Comparison of ENCODE assay signal across 24 cellular contexts in genomic region chr7:29208410-29209250, GRCh38. TPM values are rescaled to one million over a fixed set of nuclear protein-coding genes. Genes with fewer than 3 reads are reported as not detected.
DNase-seq lines count a peak whose midpoint lies in the region; ATAC-seq and TF ChIP-seq lines count a peak whose summit lies in the region.
"Had no signal": no experiment of that assay in that cellular context is flagged by ENCODE, and none has a peak within 500 bp of the region (broad histone marks: within the 10 kb centered on the region; RNA-seq: fewer than 3 reads in every experiment).

No MANE protein-coding gene starts in this region.

- H4K20me1 ChIP-seq in hepatocyte (ENCODE audit: insufficient read depth, poor library complexity, severe bottlenecking) = no peaks in the 10 kb centered on the region

- no peaks in the 10 kb centered on the region for H3K36me3 Mint-ChIP-seq in stimulated activated effector memory CD8-positive, alpha-beta T cell treated with anti-CD3 and anti-CD28 coated beads, Interleukin-12 subunit alpha, Interleukin-12 subunit beta, amount 100 ng/mL, for 72 hours

- H3K4me3 ChIP-seq in hepatocyte (no peak overlapping the region), sigmoid colon (no peak overlapping the region)
- H3K4me3 ChIP-seq: K562, tibial artery had no signal

- peak; percentile 40 for DNase-seq in NCI-H82 (lab: John Stamatoyannopoulos, UW)
- DNase-seq in NCI-H82 treated with DMSO at 0.1 percent for 48 hours (lab: John Stamatoyannopoulos, UW; ENCODE audit: unreplicated experiment) = no peak
- DNase-seq in NCI-H526 (lab: John Stamatoyannopoulos, UW) = peak; percentile 40 to 66
- peak; percentile 61 for DNase-seq in hepatocyte (ENCODE audit: low spot score)
- no peak for DNase-seq in stimulated activated effector memory CD8-positive, alpha-beta T cell treated with anti-CD3 and anti-CD28 coated beads, Interleukin-12 subunit alpha, Interleukin-12 subunit beta, amount 100 ng/mL, for 72 hours (ENCODE audit: low spot score in 2 of 2)
- DNase-seq in GDM1 (lab: John Stamatoyannopoulos, UW) = no peak
- DNase-seq in sigmoid colon = no peak
- DNase-seq: activated CD4-positive, alpha-beta T cell treated with anti-CD3 and anti-CD28 coated beads for 48 hours; activated naive CD4-positive, alpha-beta T cell; anterior cingulate cortex; cerebellar nuclear complex; GF-D8; MV-4-11; NCI-H2029 treated with DMSO at 0.1 percent for 48 hours; NCI-H510A; right cardiac atrium; stimulated activated naive CD4-positive, alpha-beta T cell; SW 1271; tibial artery had no signal

- no peak for TF ChIP-seq EP300 in sigmoid colon (IDR thresholded peaks at IDR 0.05)

- H3K9me3 Mint-ChIP-seq in stimulated activated effector memory CD8-positive, alpha-beta T cell treated with anti-CD3 and anti-CD28 coated beads, Interleukin-12 subunit alpha, Interleukin-12 subunit beta, amount 100 ng/mL, for 72 hours = no peaks in the 10 kb centered on the region

- H2AFZ ChIP-seq in hepatocyte = no peak overlapping the region

- 80% methylated on average over 12 of the region's 12 CpGs for WGBS in hepatocyte (ENCODE audit: low lambda C conversion rate, missing lambda C conversion rate)
- WGBS in sigmoid colon, 2 donors = 36 to 72% methylated on average over 12 of the region's 12 CpGs

- H3K27me3 ChIP-seq in hepatocyte (no peaks in the 10 kb centered on the region), sigmoid colon (no peaks in the 10 kb centered on the region)
- H3K27me3 ChIP-seq: tibial artery had no signal

- peaks cover 27% of the 10 kb centered on the region for H3K4me1 Mint-ChIP-seq in stimulated activated effector memory CD8-positive, alpha-beta T cell treated with anti-CD3 and anti-CD28 coated beads, Interleukin-12 subunit alpha, Interleukin-12 subunit beta, amount 100 ng/mL, for 72 hours
- H3K4me1 Mint-ChIP-seq: B cell had no signal

- ATAC-seq in stimulated activated effector memory CD8-positive, alpha-beta T cell treated with anti-CD3 and anti-CD28 coated beads, Interleukin-12 subunit alpha, Interleukin-12 subunit beta, amount 100 ng/mL, for 72 hours = peak; percentile 69
- ATAC-seq in GM18511 (IDR thresholded peaks at IDR 0.05; ENCODE audit: unreplicated experiment) = no peak
- ATAC-seq: HCT116, K562, right cardiac atrium had no signal

- peak overlapping the region; percentile 56 for H3K27ac Mint-ChIP-seq in stimulated activated effector memory CD8-positive, alpha-beta T cell treated with anti-CD3 and anti-CD28 coated beads, Interleukin-12 subunit alpha, Interleukin-12 subunit beta, amount 100 ng/mL, for 72 hours
- H3K27ac Mint-ChIP-seq: B cell had no signal

- TF ChIP-seq CTCF in hepatocyte (IDR thresholded peaks at IDR 0.05; ENCODE audit: poor library complexity) (no peak), sigmoid colon (IDR thresholded peaks at IDR 0.05) (no peak)

- TF ChIP-seq POLR2A in sigmoid colon (IDR thresholded peaks at IDR 0.05) = no peak

- H3K9me3 ChIP-seq in hepatocyte (ENCODE audit: low read depth) (no peaks in the 10 kb centered on the region), sigmoid colon (no peaks in the 10 kb centered on the region)
- H3K9me3 ChIP-seq: tibial artery had no signal

- H3K36me3 ChIP-seq in hepatocyte (replicated peaks; ENCODE audit: insufficient read depth, low read depth) (no peaks in the 10 kb centered on the region), sigmoid colon (no peaks in the 10 kb centered on the region)
- H3K36me3 ChIP-seq: tibial artery had no signal

- H3K9me2 ChIP-seq in hepatocyte (replicated peaks; ENCODE audit: insufficient read depth) = no peaks in the 10 kb centered on the region

- H3K27ac ChIP-seq in hepatocyte (peak overlapping the region; percentile 81), sigmoid colon (no peak overlapping the region)
- H3K27ac ChIP-seq: 22Rv1, tibial artery had no signal

- H3K4me1 ChIP-seq in hepatocyte (ENCODE audit: insufficient read depth) (peaks cover 10% of the 10 kb centered on the region), sigmoid colon (no peaks in the 10 kb centered on the region)
- H3K4me1 ChIP-seq: tibial artery had no signal

- H3K4me2 ChIP-seq in hepatocyte = peak overlapping the region; percentile 21

- no peaks in the 10 kb centered on the region for H3K79me2 ChIP-seq in hepatocyte

- intact Hi-C loops in sigmoid colon (cut with DNase I) = no loop called here

- no peak overlapping the region for H3K4me3 Mint-ChIP-seq in stimulated activated effector memory CD8-positive, alpha-beta T cell treated with anti-CD3 and anti-CD28 coated beads, Interleukin-12 subunit alpha, Interleukin-12 subunit beta, amount 100 ng/mL, for 72 hours
- H3K4me3 Mint-ChIP-seq: B cell had no signal

RNA-seq across cellular contexts. Expression of gene CHN2, which starts 14.1 kb away (rescaled TPM):
- 8.7 and 20.7 TPM in 2 replicates for total RNA-seq in hepatocyte
- polyA plus RNA-seq in hepatocyte = 12.3 and 13.7 TPM in 2 replicates
- 10 to 100 TPM; 10.7 to 37.7 (median 14.3) TPM for total RNA-seq in sigmoid colon
- 10 to 100 TPM in 2 of 3 donors, 1 to 10 TPM in 1; 4.2 to 21.0 (median 16.2) TPM for polyA plus RNA-seq in sigmoid colon

Comparison
In these comparisons a context has a peak if more than half of its experiments do, and no peak if none do; other contexts are left out.
1. DNase-seq: peak in NCI-H82 (single experiment), NCI-H526 (2 of 2) and hepatocyte (single experiment); none in NCI-H82 treated with DMSO at 0.1 percent for 48 hours (single experiment), stimulated activated effector memory CD8-positive, alpha-beta T cell treated with anti-CD3 and anti-CD28 coated beads, Interleukin-12 subunit alpha, Interleukin-12 subunit beta, amount 100 ng/mL, for 72 hours (0 of 2), GDM1 (single experiment) and sigmoid colon (single experiment).